Comparison of ENCODE assay signal across 10 cellular contexts in the genomic region with DNA sequence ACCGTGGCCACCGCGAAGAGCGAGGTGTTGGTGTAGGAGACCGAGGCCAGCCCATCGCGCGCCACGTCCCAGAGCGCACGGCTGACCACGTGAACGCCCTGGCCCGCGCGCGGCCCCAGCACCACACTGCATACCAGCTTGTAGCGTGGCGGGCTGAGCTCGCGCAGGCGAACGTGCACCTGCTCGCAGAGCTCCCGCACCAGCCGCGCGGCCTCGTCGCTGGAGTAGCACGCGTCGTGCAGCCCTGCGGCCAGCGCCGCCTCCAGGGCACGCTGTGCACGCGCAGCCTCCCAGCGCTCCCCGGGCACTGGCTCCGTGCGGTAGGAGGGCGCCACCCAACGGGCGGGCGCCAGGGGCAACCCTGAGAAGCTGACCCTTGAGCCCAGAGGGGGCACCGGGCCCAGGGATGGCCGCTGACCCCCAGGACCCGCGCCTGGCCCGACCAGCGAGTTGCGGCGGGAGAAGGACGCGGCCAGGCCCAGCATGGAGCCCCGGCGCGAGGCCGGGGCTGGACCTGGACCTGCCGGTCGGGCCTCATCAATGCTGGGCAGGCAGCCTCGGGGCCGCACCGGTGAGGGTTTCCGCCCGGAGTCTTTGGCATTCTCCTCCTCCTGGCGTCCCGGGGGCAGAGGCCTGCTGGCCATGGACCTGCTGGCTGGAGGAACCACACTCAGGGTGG. TPM values are rescaled to one million over a fixed set of nuclear protein-coding genes. Genes with fewer than 3 reads are reported as not detected.
DNase-seq lines count a peak whose midpoint lies in the region; ATAC-seq and TF ChIP-seq lines count a peak whose summit lies in the region.
"Had no signal": no experiment of that assay in that cellular context is flagged by ENCODE, and none has a peak within 500 bp of the region (broad histone marks: within the 10 kb centered on the region; RNA-seq: fewer than 3 reads in every experiment).

No MANE protein-coding gene starts in this region.

- H3K36me3 ChIP-seq in mesenchymal stem cell (ENCODE audit: control insufficient read depth in 1 of 2, insufficient read depth in 2 of 2, low read depth in 1 of 2, low read length in 2 of 2) (peaks cover 53 to 57% of the 10 kb centered on the region in 2 experiments), thyroid gland (peaks cover 20 to 22% of the 10 kb centered on the region in 2 donors)

- DNase-seq in activated T-cell treated with anti-CD3 and anti-CD28 coated beads, Interleukin-2, amount 50 U/mL, for 24 hours = no peak
- DNase-seq in activated T-cell treated with anti-CD3 and anti-CD28 coated beads for 4 hours = no peak
- no peak for DNase-seq in MCF 10A (ENCODE audit: unreplicated experiment)
- DNase-seq in mesenchymal stem cell = no peak
- DNase-seq in thyroid gland = peak in 1 of 2 donors; percentile 4
- DNase-seq in NOMO-1 treated with DMSO at 0.1 percent for 48 hours (lab: John Stamatoyannopoulos, UW; ENCODE audit: unreplicated experiment) = no peak
- DNase-seq in NCI-H2107 (lab: John Stamatoyannopoulos, UW) = no peak
- DNase-seq: amniotic stem cell had no signal

- ATAC-seq in HG02610 (IDR thresholded peaks at IDR 0.05; ENCODE audit: unreplicated experiment) = no peak

- H3K36me3 Mint-ChIP-seq in activated T-cell treated with anti-CD3 and anti-CD28 coated beads, Interleukin-2, amount 50 U/mL, for 24 hours (ENCODE audit: low read depth) = peaks cover 88% of the 10 kb centered on the region
- H3K36me3 Mint-ChIP-seq in MCF 10A (ENCODE audit: insufficient read depth, unreplicated experiment) = peaks cover 81% of the 10 kb centered on the region

- H3K79me1 ChIP-seq in mesenchymal stem cell (replicated peaks; ENCODE audit: low read length, poor library complexity, severe bottlenecking) = peaks cover 7% of the 10 kb centered on the region

- peak overlapping the region; percentile 58 for H2BK15ac ChIP-seq in mesenchymal stem cell (ENCODE audit: low read depth, poor library complexity, severe bottlenecking)

- 96% methylated on average over 67 of the region's 70 CpGs for WGBS in mesenchymal stem cell
- 92 to 95% methylated on average over 26 to 42 of the region's 70 CpGs for WGBS in thyroid gland, 2 donors

- no peaks in the 10 kb centered on the region for H3K9me3 ChIP-seq in mesenchymal stem cell (ENCODE audit: control insufficient read depth, low read length)
- no peaks in the 10 kb centered on the region for H3K9me3 ChIP-seq in thyroid gland

- H3K27ac Mint-ChIP-seq in activated T-cell treated with anti-CD3 and anti-CD28 coated beads, Interleukin-2, amount 50 U/mL, for 24 hours = peak overlapping the region; percentile 99
- H3K27ac Mint-ChIP-seq in MCF 10A (ENCODE audit: low read depth, unreplicated experiment) = peak overlapping the region; percentile 100

- H3K9me3 Mint-ChIP-seq in activated T-cell treated with anti-CD3 and anti-CD28 coated beads, Interleukin-2, amount 50 U/mL, for 24 hours = no peaks in the 10 kb centered on the region
- no peaks in the 10 kb centered on the region for H3K9me3 Mint-ChIP-seq in MCF 10A (ENCODE audit: unreplicated experiment)

- no peak overlapping the region for H3K4me2 ChIP-seq in mesenchymal stem cell (ENCODE audit: low read length, poor library complexity, severe bottlenecking)

- H3K4me1 ChIP-seq in mesenchymal stem cell (ENCODE audit: control insufficient read depth, insufficient read depth, low read depth, low read length) = peaks cover 86% of the 10 kb centered on the region
- peaks cover 49 to 80% of the 10 kb centered on the region in 2 donors for H3K4me1 ChIP-seq in thyroid gland

- peak overlapping the region in 1 of 2 experiments; percentile 22 for H3K14ac ChIP-seq in mesenchymal stem cell (ENCODE audit: low read length in 2 of 2)

- peak overlapping the region; percentile 88 for H3K4me3 Mint-ChIP-seq in activated T-cell treated with anti-CD3 and anti-CD28 coated beads, Interleukin-2, amount 50 U/mL, for 24 hours
- H3K4me3 Mint-ChIP-seq in MCF 10A (ENCODE audit: unreplicated experiment) = no peak overlapping the region

- H2AK5ac ChIP-seq in mesenchymal stem cell (ENCODE audit: low read length, severe bottlenecking) = peak overlapping the region; percentile 70

- peak overlapping the region; percentile 85 to 95 for H3K18ac ChIP-seq in mesenchymal stem cell (ENCODE audit: low read depth in 1 of 2, low read length in 2 of 2)

- H3K27me3 Mint-ChIP-seq in activated T-cell treated with anti-CD3 and anti-CD28 coated beads, Interleukin-2, amount 50 U/mL, for 24 hours = no peaks in the 10 kb centered on the region
- no peaks in the 10 kb centered on the region for H3K27me3 Mint-ChIP-seq in MCF 10A (ENCODE audit: insufficient read depth, unreplicated experiment)

- peak overlapping the region; percentile 89 for H4K8ac ChIP-seq in mesenchymal stem cell (ENCODE audit: low read length)

- H4K91ac ChIP-seq in mesenchymal stem cell (ENCODE audit: low read length) = peak overlapping the region; percentile 97

- TF ChIP-seq CTCF in MCF 10A (IDR thresholded peaks at IDR 0.05; ENCODE audit: unreplicated experiment) (no peak), thyroid gland (IDR thresholded peaks at IDR 0.05) (no peak)

- H3K4me3 ChIP-seq in mesenchymal stem cell (ENCODE audit: insufficient read depth in 1 of 2, low read depth in 1 of 2, low read length in 2 of 2) (peak overlapping the region in 1 of 2 experiments; percentile 47), thyroid gland (replicated peaks in 1 of 3) (no peak overlapping the region)

- peak overlapping the region; percentile 84 for H2BK120ac ChIP-seq in mesenchymal stem cell (ENCODE audit: low read depth, low read length)

- H3K4me1 Mint-ChIP-seq in activated T-cell treated with anti-CD3 and anti-CD28 coated beads, Interleukin-2, amount 50 U/mL, for 24 hours (ENCODE audit: low read depth) = peaks cover 91% of the 10 kb centered on the region
- H3K4me1 Mint-ChIP-seq in MCF 10A (ENCODE audit: insufficient read depth, unreplicated experiment) = peaks cover 45% of the 10 kb centered on the region

- TF ChIP-seq POLR2A in thyroid gland (IDR thresholded peaks at IDR 0.05) = no peak

- peak overlapping the region; percentile 97 for H3K9ac ChIP-seq in mesenchymal stem cell (ENCODE audit: low read length)

- peak overlapping the region; percentile 33 to 69 for H2BK12ac ChIP-seq in mesenchymal stem cell (ENCODE audit: low read length in 2 of 2)

- no TSS peak for BruUV-seq in MCF 10A (replicated peaks; lab: Mats Ljungman, UMichigan)

- H3K27ac ChIP-seq in mesenchymal stem cell (ENCODE audit: low read length, poor library complexity, severe bottlenecking) = peak overlapping the region; percentile 100
- H3K27ac ChIP-seq in thyroid gland = peak overlapping the region; percentile 97 to 100 (median 99)

- POLR2A ChIA-PET in MCF 10A (lab: Yijun Ruan, JAX) = interaction anchor here (0.6 to 4.3 kb wide), 11 partner anchors 9 to 206 kb away, joined by 3 to 79 read pairs (median 4); a partner anchor contains a TSS

- intact Hi-C loops in MCF 10A (cut with micrococcal nuclease) = loop anchor here (2.0 kb wide), 2 partner anchors 31 to 75 kb away; a partner anchor contains a TSS
- intact Hi-C loops in thyroid gland (cut with DNase I) = no loop called here

- peak overlapping the region; percentile 80 to 97 for H3K4ac ChIP-seq in mesenchymal stem cell (ENCODE audit: low read depth in 1 of 2, low read length in 2 of 2)

- no peak overlapping the region for H3K23ac ChIP-seq in mesenchymal stem cell (ENCODE audit: low read length in 2 of 2)

- no peak overlapping the region for H2BK5ac ChIP-seq in mesenchymal stem cell (ENCODE audit: low read depth, low read length, poor library complexity, severe bottlenecking)

- H2AFZ ChIP-seq in mesenchymal stem cell (ENCODE audit: low read depth, low read length) = no peak overlapping the region

- H3K27me3 ChIP-seq in mesenchymal stem cell (ENCODE audit: control insufficient read depth in 1 of 2, insufficient read depth in 1 of 2, low read length in 2 of 2) = no peaks in the 10 kb centered on the region
- no peaks in the 10 kb centered on the region for H3K27me3 ChIP-seq in thyroid gland

- CTCF ChIA-PET in MCF 10A (lab: Yijun Ruan, JAX) = interaction anchor here (0.6 kb wide), 1 partner anchor 301 kb away, joined by 3 read pairs; no protein-coding TSS in a partner anchor

RNA-seq across cellular contexts. Expression of a gene that starts 1.0 kb away (rescaled TPM):
- total RNA-seq in MCF 10A (2022) = not detected in 2 replicates
- polyA plus RNA-seq in mesenchymal stem cell (2013, experiment 1 of 2) = 0.08 TPM
- 0.11 TPM for polyA plus RNA-seq in mesenchymal stem cell (2013, experiment 2 of 2)
- 1 to 10 TPM in 1 of 4 donors, under 1 TPM in 1, not detected in 2; 0.67 to 1.0 TPM for total RNA-seq in thyroid gland
- total RNA-seq: HT1080 had no signal

RNA-seq across cellular contexts. Expression of a gene that starts 2.2 kb away (rescaled TPM):
- total RNA-seq in MCF 10A (2022) (11.7 and 15.5 TPM in 2 replicates), thyroid gland (10 to 100 TPM in 2 of 4 donors, 1 to 10 TPM in 2; 7.3 to 14.9 (median 9.2) TPM)
- polyA plus RNA-seq in mesenchymal stem cell (2013, experiment 1 of 2) = 22.8 TPM
- 20.2 TPM for polyA plus RNA-seq in mesenchymal stem cell (2013, experiment 2 of 2)

RNA-seq across cellular contexts. Expression of a gene that starts 6.0 kb away (rescaled TPM):
- total RNA-seq in MCF 10A (2022) (47.2 and 68.0 TPM in 2 replicates), thyroid gland (10 to 100 TPM in 3 of 4 donors, 1 to 10 TPM in 1; 7.4 to 18.4 (median 13.6) TPM)
- 28.1 TPM for polyA plus RNA-seq in mesenchymal stem cell (2013, experiment 1 of 2)
- polyA plus RNA-seq in mesenchymal stem cell (2013, experiment 2 of 2) = 26.8 TPM

RNA-seq across cellular contexts. Expression of a gene that starts 18.2 kb away (rescaled TPM):
- 0.35 and 0.49 TPM in 2 replicates for total RNA-seq in MCF 10A (2022)
- polyA plus RNA-seq in mesenchymal stem cell (2013, experiment 1 of 2) = 0.10 TPM
- 0.05 TPM for polyA plus RNA-seq in mesenchymal stem cell (2013, experiment 2 of 2)
- under 1 TPM in 2 of 4 donors, not detected in 2; 0.42 to 0.56 TPM for total RNA-seq in thyroid gland
- total RNA-seq: HT1080 had no signal

RNA-seq across cellular contexts. Expression of a gene that starts 30.8 kb away (rescaled TPM):
- total RNA-seq in MCF 10A (2022) (2,454 and 2,713 TPM in 2 replicates), thyroid gland (1,000 to 10,000 TPM; 1,167 to 2,709 (median 1,595) TPM)
- polyA plus RNA-seq in mesenchymal stem cell (2013, experiment 1 of 2) = 4,725 TPM
- polyA plus RNA-seq in mesenchymal stem cell (2013, experiment 2 of 2) = 4,884 TPM
